ENCODE assay signal across 11 cellular contexts in the genomic region with DNA sequence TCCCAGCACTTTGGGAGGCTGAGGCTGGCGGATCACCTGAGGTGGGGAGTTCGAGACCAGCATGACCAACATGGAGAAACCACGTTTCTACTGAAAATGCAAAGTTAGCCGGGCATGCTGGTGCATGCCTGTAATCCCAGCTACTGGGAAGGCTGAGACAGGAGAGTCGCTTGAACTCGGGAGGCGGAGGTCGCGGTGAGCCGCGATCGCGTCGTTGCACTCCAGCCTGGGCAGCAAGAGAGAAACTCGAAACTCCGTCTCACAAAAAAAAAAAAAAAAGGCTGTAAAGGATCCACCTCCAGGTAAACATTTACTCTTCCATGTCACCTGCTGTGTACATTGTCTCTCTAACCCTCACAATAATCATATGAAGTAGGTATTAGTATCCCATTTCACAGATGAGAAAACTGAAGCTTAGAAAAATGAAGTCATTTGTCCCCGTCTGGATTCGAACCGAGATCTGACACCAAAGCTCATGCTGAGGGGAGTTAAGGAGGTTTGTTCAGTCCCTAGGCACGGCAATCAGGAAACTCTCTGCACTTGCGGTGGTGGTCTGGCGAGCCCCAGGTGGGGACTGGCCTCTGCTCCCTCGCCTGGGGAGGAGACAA. TPM values are rescaled to one million over a fixed set of nuclear protein-coding genes. Genes with fewer than 3 reads are reported as not detected.
A peak's percentile ranks its signal among the peaks of the same experiment; 100 is the strongest.
DNase-seq lines count a peak whose midpoint lies in the region; ATAC-seq and TF ChIP-seq lines count a peak whose summit lies in the region.
"Had no signal": no experiment of that assay in that cellular context is flagged by ENCODE, and none has a peak within 500 bp of the region (broad histone marks: within the 10 kb centered on the region; RNA-seq: fewer than 3 reads in every experiment).

No MANE protein-coding gene starts in this region.

- ATAC-seq in thoracic aorta (ENCODE audit: insufficient number of reproducible peaks, low FRiP score, low read depth) (no peak), GM18511 (IDR thresholded peaks at IDR 0.05; ENCODE audit: unreplicated experiment) (no peak), HG03135 (IDR thresholded peaks at IDR 0.05; ENCODE audit: unreplicated experiment) (no peak)

- peak overlapping the region; percentile 90 for H3K4me3 Mint-ChIP-seq in activated T-cell treated with anti-CD3 and anti-CD28 coated beads, Interleukin-2, amount 50 U/mL, for 24 hours
- peak overlapping the region; percentile 85 for H3K4me3 Mint-ChIP-seq in activated CD4-positive, alpha-beta memory T cell treated with anti-CD3 and anti-CD28 coated beads for 36 hours

- H3K4me1 ChIP-seq in iPS-18a (ENCODE audit: control insufficient read depth, low read depth, low read length) (no peaks in the 10 kb centered on the region), thoracic aorta (ENCODE audit: control insufficient read depth in 1 of 2, low read depth in 2 of 2) (no peaks in the 10 kb centered on the region)
- H3K4me1 ChIP-seq: HAP-1 had no signal

- H3K9me3 ChIP-seq in iPS-18a (ENCODE audit: control insufficient read depth, low read depth, low read length), result no peaks in the 10 kb centered on the region
- H3K9me3 ChIP-seq in thoracic aorta, result no peaks in the 10 kb centered on the region
- H3K9me3 ChIP-seq: HAP-1 had no signal

- H3K4me3 ChIP-seq in iPS-18a (ENCODE audit: low read length) (peak overlapping the region; percentile 61), thoracic aorta (peak overlapping the region; percentile 69)
- H3K4me3 ChIP-seq: HAP-1 had no signal

- H3K27me3 ChIP-seq in iPS-18a (ENCODE audit: control insufficient read depth, insufficient read depth, low read length) (peaks cover 13% of the 10 kb centered on the region), thoracic aorta (replicated peaks; ENCODE audit: insufficient read depth) (no peaks in the 10 kb centered on the region)

- H3K36me3 ChIP-seq in iPS-18a (ENCODE audit: control insufficient read depth, low read depth, low read length) (no peaks in the 10 kb centered on the region), thoracic aorta (no peaks in the 10 kb centered on the region)
- H3K36me3 ChIP-seq: gastroesophageal sphincter, HAP-1 had no signal

- peaks cover 5% of the 10 kb centered on the region for H3K27me3 Mint-ChIP-seq in activated T-cell treated with anti-CD3 and anti-CD28 coated beads, Interleukin-2, amount 50 U/mL, for 24 hours
- H3K27me3 Mint-ChIP-seq in activated CD4-positive, alpha-beta memory T cell treated with anti-CD3 and anti-CD28 coated beads for 36 hours, result peaks cover 2% of the 10 kb centered on the region

- DNase-seq in activated T-cell treated with anti-CD3 and anti-CD28 coated beads, Interleukin-2, amount 50 U/mL, for 24 hours, result no peak
- DNase-seq in activated T-cell treated with anti-CD3 and anti-CD28 coated beads, Interleukin-2, amount 50 U/mL, for 1 hour, result no peak
- no peak for DNase-seq in activated CD4-positive, alpha-beta memory T cell treated with anti-CD3 and anti-CD28 coated beads for 36 hours
- no peak for DNase-seq in thoracic aorta (ENCODE audit: low spot score)
- DNase-seq in ecto neural progenitor cell (ENCODE audit: low spot score), result no peak
- DNase-seq: NCI-H345 had no signal

- intact Hi-C loops in activated CD4-positive, alpha-beta memory T cell treated with anti-CD3 and anti-CD28 coated beads for 36 hours (cut with micrococcal nuclease), result loop anchor here (1.0 to 5.0 kb wide), 4 partner anchors 13 to 1059 kb away; partner anchors contain the start of genes PANK3 and SPDL1

- no peak for TF ChIP-seq CTCF in thoracic aorta (IDR thresholded peaks at IDR 0.05)

- H3K9me3 Mint-ChIP-seq in activated T-cell treated with anti-CD3 and anti-CD28 coated beads, Interleukin-2, amount 50 U/mL, for 24 hours, result peaks cover 13% of the 10 kb centered on the region
- peaks cover 17% of the 10 kb centered on the region for H3K9me3 Mint-ChIP-seq in activated CD4-positive, alpha-beta memory T cell treated with anti-CD3 and anti-CD28 coated beads for 36 hours

- peaks cover 45% of the 10 kb centered on the region for H3K4me1 Mint-ChIP-seq in activated T-cell treated with anti-CD3 and anti-CD28 coated beads, Interleukin-2, amount 50 U/mL, for 24 hours (ENCODE audit: low read depth)
- H3K4me1 Mint-ChIP-seq in activated CD4-positive, alpha-beta memory T cell treated with anti-CD3 and anti-CD28 coated beads for 36 hours (ENCODE audit: low read depth), result peaks cover 43% of the 10 kb centered on the region

- no peak overlapping the region for H3K27ac ChIP-seq in iPS-18a (ENCODE audit: low read length)
- H3K27ac ChIP-seq in thoracic aorta, result peak overlapping the region in 1 of 2 donors; percentile 34

- POLR2A ChIA-PET in activated CD4-positive, alpha-beta memory T cell treated with anti-CD3 and anti-CD28 coated beads for 36 hours (lab: Charles Lee), result interaction anchor here (0.9 to 3.7 kb wide), 6 partner anchors 10 to 66 kb away, joined by 3 to 21 read pairs (median 9); partner anchors contain the start of gene SPDL1

- no peak overlapping the region for H3K9ac ChIP-seq in iPS-18a (ENCODE audit: low read length)

- H3K36me3 Mint-ChIP-seq in activated T-cell treated with anti-CD3 and anti-CD28 coated beads, Interleukin-2, amount 50 U/mL, for 24 hours (ENCODE audit: low read depth), result peaks cover 45% of the 10 kb centered on the region
- peaks cover 32% of the 10 kb centered on the region for H3K36me3 Mint-ChIP-seq in activated CD4-positive, alpha-beta memory T cell treated with anti-CD3 and anti-CD28 coated beads for 36 hours

- CTCF ChIA-PET in activated CD4-positive, alpha-beta memory T cell treated with anti-CD3 and anti-CD28 coated beads for 36 hours (lab: Charles Lee), result interaction anchor here (0.7 to 2.0 kb wide), 3 partner anchors 9 to 56 kb away, joined by 3 to 6 read pairs (median 3); no protein-coding TSS in a partner anchor

- H3K27ac Mint-ChIP-seq in activated T-cell treated with anti-CD3 and anti-CD28 coated beads, Interleukin-2, amount 50 U/mL, for 24 hours, result peak overlapping the region; percentile 96
- H3K27ac Mint-ChIP-seq in activated CD4-positive, alpha-beta memory T cell treated with anti-CD3 and anti-CD28 coated beads for 36 hours, result peak overlapping the region; percentile 90

RNA-seq across cellular contexts. Expression of gene DOCK2, which starts 0.5 kb away (rescaled TPM):
- 100 to 1,000 TPM; 191 to 205 TPM for total RNA-seq in activated CD4-positive, alpha-beta memory T cell treated with anti-CD3 and anti-CD28 coated beads for 36 hours
- 10 to 100 TPM; 32.1 to 40.3 TPM for total RNA-seq in thoracic aorta

RNA-seq across cellular contexts. Expression of gene SPDL1, which starts 53.0 kb away (rescaled TPM):
- 10 to 100 TPM; 32.7 to 34.9 TPM for total RNA-seq in activated CD4-positive, alpha-beta memory T cell treated with anti-CD3 and anti-CD28 coated beads for 36 hours
- 1 to 10 TPM; 1.9 to 6.8 TPM for total RNA-seq in thoracic aorta

Comparison
In these comparisons a context has a peak if more than half of its experiments do, and no peak if none do; other contexts are left out.
1. RNA of gene DOCK2, which starts 0.5 kb away (total RNA-seq): 191 to 205 TPM in activated CD4-positive, alpha-beta memory T cell treated with anti-CD3 and anti-CD28 coated beads for 36 hours; 32.1 to 40.3 TPM in thoracic aorta; every median in the first group is over 4 times any median in the second.
2. RNA of gene SPDL1, which starts 53.0 kb away (total RNA-seq): 32.7 to 34.9 TPM in activated CD4-positive, alpha-beta memory T cell treated with anti-CD3 and anti-CD28 coated beads for 36 hours; 1.9 to 6.8 TPM in thoracic aorta; every median in the first group is over 4 times any median in the second.